1 cellular context compared by ENCODE assay signal in genomic region chr5:16465544-16466432, GRCh38.
TF ChIP-seq lines count a peak whose summit lies in the region.

Gene ZNF622 (minus strand): TSS chr5:16465800. CDS start chr5:16465665, 135 bp downstream.

TF ChIP-seq in HepG2, 621 proteins besides CTCF, POLR2A, EP300 and RAD21 (continued from another document and continues in another):
- TF ChIP-seq, protein P1, sequence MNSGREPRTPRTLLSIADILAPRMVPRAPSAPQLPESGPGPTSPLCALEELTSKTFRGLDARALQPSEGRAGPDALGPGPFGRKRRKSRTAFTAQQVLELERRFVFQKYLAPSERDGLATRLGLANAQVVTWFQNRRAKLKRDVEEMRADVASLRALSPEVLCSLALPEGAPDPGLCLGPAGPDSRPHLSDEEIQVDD (CRISPR knock-in tag; IDR thresholded peaks at IDR 0.05; ENCODE audit: borderline replicate concordance) = no peak
- 0 out of 2 replicates have a peak, but pooled peaks have one; percentile 40 for TF ChIP-seq KLF12 (CRISPR knock-in tag; IDR thresholded peaks at IDR 0.05; ENCODE audit: borderline replicate concordance)
- TF ChIP-seq NFAT5 (CRISPR knock-in tag; IDR thresholded peaks at IDR 0.05) = no peak; the same call in 1 of the 2 replicates
- no peak for TF ChIP-seq ZNF484 (CRISPR knock-in tag; IDR thresholded peaks at IDR 0.05; ENCODE audit: borderline replicate concordance, low read depth)
- TF ChIP-seq, protein P2, sequence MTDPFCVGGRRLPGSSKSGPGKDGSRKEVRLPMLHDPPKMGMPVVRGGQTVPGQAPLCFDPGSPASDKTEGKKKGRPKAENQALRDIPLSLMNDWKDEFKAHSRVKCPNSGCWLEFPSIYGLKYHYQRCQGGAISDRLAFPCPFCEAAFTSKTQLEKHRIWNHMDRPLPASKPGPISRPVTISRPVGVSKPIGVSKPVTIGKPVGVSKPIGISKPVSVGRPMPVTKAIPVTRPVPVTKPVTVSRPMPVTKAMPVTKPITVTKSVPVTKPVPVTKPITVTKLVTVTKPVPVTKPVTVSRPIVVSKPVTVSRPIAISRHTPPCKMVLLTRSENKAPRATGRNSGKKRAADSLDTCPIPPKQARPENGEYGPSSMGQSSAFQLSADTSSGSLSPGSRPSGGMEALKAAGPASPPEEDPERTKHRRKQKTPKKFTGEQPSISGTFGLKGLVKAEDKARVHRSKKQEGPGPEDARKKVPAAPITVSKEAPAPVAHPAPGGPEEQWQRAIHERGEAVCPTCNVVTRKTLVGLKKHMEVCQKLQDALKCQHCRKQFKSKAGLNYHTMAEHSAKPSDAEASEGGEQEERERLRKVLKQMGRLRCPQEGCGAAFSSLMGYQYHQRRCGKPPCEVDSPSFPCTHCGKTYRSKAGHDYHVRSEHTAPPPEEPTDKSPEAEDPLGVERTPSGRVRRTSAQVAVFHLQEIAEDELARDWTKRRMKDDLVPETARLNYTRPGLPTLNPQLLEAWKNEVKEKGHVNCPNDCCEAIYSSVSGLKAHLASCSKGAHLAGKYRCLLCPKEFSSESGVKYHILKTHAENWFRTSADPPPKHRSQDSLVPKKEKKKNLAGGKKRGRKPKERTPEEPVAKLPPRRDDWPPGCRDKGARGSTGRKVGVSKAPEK (CRISPR knock-in tag; IDR thresholded peaks at IDR 0.05; ENCODE audit: borderline replicate concordance) = no peak
- no peak for TF ChIP-seq EEA1 (CRISPR knock-in tag; IDR thresholded peaks at IDR 0.05; ENCODE audit: borderline replicate concordance)
- peak; percentile 93; the same call in 1 of the 2 replicates for TF ChIP-seq ZNF557 (CRISPR knock-in tag; IDR thresholded peaks at IDR 0.05)
- TF ChIP-seq ATAD3A (CRISPR knock-in tag; IDR thresholded peaks at IDR 0.05) = no peak
- TF ChIP-seq, protein P3, sequence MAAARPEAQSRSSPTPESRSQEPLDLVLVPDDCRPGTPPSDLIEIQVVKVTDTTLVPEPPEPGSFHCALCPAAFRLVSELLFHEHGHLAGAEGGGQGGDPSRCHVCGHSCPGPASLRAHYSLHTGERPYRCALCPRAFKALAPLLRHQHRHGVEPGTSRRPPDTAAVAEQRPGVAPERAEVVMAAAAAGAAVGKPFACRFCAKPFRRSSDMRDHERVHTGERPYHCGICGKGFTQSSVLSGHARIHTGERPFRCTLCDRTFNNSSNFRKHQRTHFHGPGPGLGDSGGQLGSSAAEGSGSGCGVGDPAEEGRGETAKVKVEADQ (CRISPR knock-in tag; IDR thresholded peaks at IDR 0.05; ENCODE audit: borderline replicate concordance) = 0 out of 2 replicates have a peak, but pooled peaks have one; percentile 31
- peak; percentile 94 for TF ChIP-seq TGIF2 (CRISPR knock-in tag; IDR thresholded peaks at IDR 0.05)
- peak; percentile 87 for TF ChIP-seq HOXA3 (CRISPR knock-in tag; IDR thresholded peaks at IDR 0.05)
- no peak for TF ChIP-seq ZNF770 (CRISPR knock-in tag; IDR thresholded peaks at IDR 0.05)
- no peak for TF ChIP-seq ZNF850 (CRISPR knock-in tag; conservative IDR thresholded peaks at IDR 0.05)
- no peak; the same call in 1 of the 2 replicates for TF ChIP-seq KLF6 (CRISPR knock-in tag; IDR thresholded peaks at IDR 0.05)
- TF ChIP-seq ZFAT (CRISPR knock-in tag; conservative IDR thresholded peaks at IDR 0.05) = no peak
- no peak for TF ChIP-seq FOXO4 (CRISPR knock-in tag; conservative IDR thresholded peaks at IDR 0.05)
- TF ChIP-seq SCMH1 (CRISPR knock-in tag; IDR thresholded peaks at IDR 0.05; ENCODE audit: borderline replicate concordance) = no peak
- TF ChIP-seq ISL2 (CRISPR knock-in tag; IDR thresholded peaks at IDR 0.05) = peak; percentile 52
- no peak; the same call in 1 of the 2 replicates for TF ChIP-seq ZNF460 (CRISPR knock-in tag; IDR thresholded peaks at IDR 0.05; ENCODE audit: borderline replicate concordance)
- no peak for TF ChIP-seq ZBTB8A (CRISPR knock-in tag; IDR thresholded peaks at IDR 0.05; ENCODE audit: borderline replicate concordance, low read depth)
- TF ChIP-seq RFXAP (CRISPR knock-in tag; IDR thresholded peaks at IDR 0.05; ENCODE audit: borderline replicate concordance) = peak; percentile 71; the same call in 1 of the 2 replicates
- peak; percentile 97 for TF ChIP-seq SIN3A (IDR thresholded peaks at IDR 0.05; ENCODE audit: borderline replicate concordance, low read depth, low read length)
- no peak for TF ChIP-seq CEBPB (IDR thresholded peaks at IDR 0.05; ENCODE audit: borderline replicate concordance, low read depth, low read length)
- TF ChIP-seq ZNF615 (CRISPR knock-in tag; IDR thresholded peaks at IDR 0.05; ENCODE audit: borderline replicate concordance) = no peak
- 0 out of 2 replicates have a peak, but pooled peaks have one; percentile 24 for TF ChIP-seq HINFP (CRISPR knock-in tag; IDR thresholded peaks at IDR 0.05; ENCODE audit: low read depth)
- TF ChIP-seq POLR2AphosphoS5 (IDR thresholded peaks at IDR 0.05; ENCODE audit: low read depth, low read length) = peak; percentile 97
- TF ChIP-seq ZNF10 (CRISPR knock-in tag; IDR thresholded peaks at IDR 0.05; ENCODE audit: borderline replicate concordance, low read depth) = no peak
- no peak for TF ChIP-seq SP140L (CRISPR knock-in tag; IDR thresholded peaks at IDR 0.05; ENCODE audit: borderline replicate concordance)
- TF ChIP-seq RELA (CRISPR knock-in tag; IDR thresholded peaks at IDR 0.05) = no peak
- TF ChIP-seq FLYWCH1 (CRISPR knock-in tag; IDR thresholded peaks at IDR 0.05) = no peak
- TF ChIP-seq ZNF253 (CRISPR knock-in tag; IDR thresholded peaks at IDR 0.05; ENCODE audit: borderline replicate concordance) = peak; percentile 50; the same call in 1 of the 2 replicates
- TF ChIP-seq RFX3 (CRISPR knock-in tag; IDR thresholded peaks at IDR 0.05) = no peak
- TF ChIP-seq SALL1 (CRISPR knock-in tag; IDR thresholded peaks at IDR 0.05) = peak; percentile 87
- TF ChIP-seq TBP (CRISPR knock-in tag; IDR thresholded peaks at IDR 0.05) = no peak
- no peak for TF ChIP-seq KLF9 (CRISPR knock-in tag; IDR thresholded peaks at IDR 0.05; ENCODE audit: low read depth)
- no peak for TF ChIP-seq THAP7 (CRISPR knock-in tag; IDR thresholded peaks at IDR 0.05)
- TF ChIP-seq GLI4 (CRISPR knock-in tag; IDR thresholded peaks at IDR 0.05; ENCODE audit: borderline replicate concordance) = peak; percentile 56; the same call in 1 of the 2 replicates
- no peak for TF ChIP-seq ZNF281 (CRISPR knock-in tag; IDR thresholded peaks at IDR 0.05; ENCODE audit: borderline replicate concordance)
- TF ChIP-seq PRDM4 (CRISPR knock-in tag; IDR thresholded peaks at IDR 0.05; ENCODE audit: borderline replicate concordance) = no peak
